Comparison of ENCODE assay signal across 28 cellular contexts in the genomic region with DNA sequence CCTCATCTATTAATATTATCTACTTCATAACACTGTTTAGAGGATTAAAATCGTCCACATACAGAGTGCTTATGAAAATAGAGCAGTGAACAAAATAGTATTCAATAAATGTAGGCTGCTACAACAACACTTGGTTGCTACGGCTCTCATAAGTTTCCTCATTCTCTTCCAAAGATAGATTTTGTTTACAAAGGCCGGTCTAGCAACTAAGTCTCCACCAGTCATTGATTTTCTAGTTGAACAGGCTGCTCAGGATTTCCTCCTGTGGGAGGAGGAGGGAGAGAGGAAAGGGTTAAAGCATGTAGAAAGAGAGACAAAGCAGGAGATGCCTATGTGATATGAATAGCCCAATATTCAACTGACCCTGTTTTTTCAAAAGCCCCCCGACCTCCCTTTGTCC. TPM values are rescaled to one million over a fixed set of nuclear protein-coding genes. Genes with fewer than 3 reads are reported as not detected.
A peak's percentile ranks its signal among the peaks of the same experiment; 100 is the strongest.
DNase-seq lines count a peak whose midpoint lies in the region; ATAC-seq and TF ChIP-seq lines count a peak whose summit lies in the region.
"Had no signal": no experiment of that assay in that cellular context is flagged by ENCODE, and none has a peak within 500 bp of the region (broad histone marks: within the 10 kb centered on the region; RNA-seq: fewer than 3 reads in every experiment).

No MANE protein-coding gene starts in this region.

- 0 out of 2 replicates have a peak, but pooled peaks cover 4% of the 10 kb centered on the region for H4K20me1 ChIP-seq in PC-9 (ENCODE audit: insufficient read depth)

- no peaks in the 10 kb centered on the region for H3K27me3 ChIP-seq in PC-9 (ENCODE audit: insufficient read depth, low read depth)
- no peaks in the 10 kb centered on the region for H3K27me3 ChIP-seq in esophagus muscularis mucosa
- no peaks in the 10 kb centered on the region for H3K27me3 ChIP-seq in vagina
- H3K27me3 ChIP-seq: BE2C, brain microvascular endothelial cell, heart right ventricle, tibial artery had no signal

- H3K79me2 ChIP-seq in PC-9 (ENCODE audit: low read depth): no peaks in the 10 kb centered on the region

- no peak for TF ChIP-seq EP300 in esophagus muscularis mucosa (IDR thresholded peaks at IDR 0.05)

- 79% methylated on average over 4 of the region's 4 CpGs for WGBS in esophagus muscularis mucosa

- peaks cover 89% of the 10 kb centered on the region for H3K36me3 Mint-ChIP-seq in activated T-cell treated with anti-CD3 and anti-CD28 coated beads, Interleukin-2, amount 50 U/mL, for 24 hours (ENCODE audit: low read depth)
- H3K36me3 Mint-ChIP-seq in stimulated activated memory B cell treated with anti-CD40 and anti-IgM and Interleukin-4, amounts not matched to agents 10 μg/mL and 1 μg/mL and 100 μg/mL, for 72 hours: peaks cover 87% of the 10 kb centered on the region
- peaks cover 57% of the 10 kb centered on the region for H3K36me3 Mint-ChIP-seq in activated CD8-positive, alpha-beta memory T cell treated with anti-CD3 and anti-CD28 coated beads, Interleukin-2, amount 10 ng/mL, durations not matched to agents 7 days and 5 days

- H3K4me1 ChIP-seq in PC-9 (replicated peaks; ENCODE audit: insufficient read depth) (peaks cover 13% of the 10 kb centered on the region; the same call in 1 of the 2 replicates), esophagus muscularis mucosa (peaks cover 0 to 3% (median 0%) of the 10 kb centered on the region in 4 donors), vagina (no peaks in the 10 kb centered on the region)
- H3K4me1 ChIP-seq: heart right ventricle, tibial artery had no signal

- TF ChIP-seq CTCF in PC-9 (conservative IDR thresholded peaks at IDR 0.05) (no peak), esophagus muscularis mucosa (IDR thresholded peaks at IDR 0.05) (no peak), vagina (IDR thresholded peaks at IDR 0.05) (no peak)

- no peaks in the 10 kb centered on the region for H3K9me3 Mint-ChIP-seq in activated T-cell treated with anti-CD3 and anti-CD28 coated beads, Interleukin-2, amount 50 U/mL, for 24 hours
- no peaks in the 10 kb centered on the region for H3K9me3 Mint-ChIP-seq in stimulated activated memory B cell treated with anti-CD40 and anti-IgM and Interleukin-4, amounts not matched to agents 10 μg/mL and 1 μg/mL and 100 μg/mL, for 72 hours
- no peaks in the 10 kb centered on the region for H3K9me3 Mint-ChIP-seq in activated CD8-positive, alpha-beta memory T cell treated with anti-CD3 and anti-CD28 coated beads, Interleukin-2, amount 10 ng/mL, durations not matched to agents 7 days and 5 days (ENCODE audit: low read depth)
- H3K9me3 Mint-ChIP-seq: HFFc6; stimulated activated naive CD8-positive, alpha-beta T cell treated with anti-CD3 and anti-CD28 coated beads, Interleukin-15, Interleukin-2, amounts not matched to agents 100 ng/mL and 50 ng/mL, for 24 hours; T-helper 2 cell treated with Interferon-gamma antibody and Interleukin-4, amounts not matched to agents 5 μg/mL and 100 μg/mL, for 36 hours had no signal

- ATAC-seq in stimulated activated memory B cell treated with anti-CD40 and anti-IgM and Interleukin-4, amounts not matched to agents 10 μg/mL and 1 μg/mL and 100 μg/mL, for 72 hours: no peak
- ATAC-seq in activated CD8-positive, alpha-beta memory T cell treated with anti-CD3 and anti-CD28 coated beads, Interleukin-2, amount 10 ng/mL, durations not matched to agents 7 days and 5 days: no peak
- ATAC-seq: heart right ventricle, Right ventricle myocardium inferior, sciatic nerve had no signal

- no peak overlapping the region for H2AFZ ChIP-seq in PC-9
- H2AFZ ChIP-seq: GM23248 had no signal

- intact Hi-C loops in PC-9 (cut with micrococcal nuclease; ENCODE audit: unreplicated experiment) (no loop called here), esophagus muscularis mucosa (cut with DNase I) (no loop called here), vagina (cut with DNase I) (no loop called here), posterior vena cava (cut with DNase I) (no loop called here)

- CTCF ChIA-PET in PC-9 (lab: Charles Lee): interaction anchor here (0.6 kb wide), 1 partner anchor 133 kb away, joined by 4 read pairs; no protein-coding TSS in a partner anchor
- CTCF ChIA-PET in activated CD8-positive, alpha-beta memory T cell treated with anti-CD3 and anti-CD28 coated beads, Interleukin-2, amount 10 ng/mL, durations not matched to agents 7 days and 5 days (lab: Charles Lee): interaction anchor here (1.4 kb wide), 1 partner anchor 11 kb away, joined by 5 read pairs; no protein-coding TSS in a partner anchor

- H3K9me3 ChIP-seq in PC-9 (ENCODE audit: insufficient read depth, low read depth) (no peaks in the 10 kb centered on the region), esophagus muscularis mucosa (no peaks in the 10 kb centered on the region), vagina (no peaks in the 10 kb centered on the region)
- H3K9me3 ChIP-seq: BE2C, heart right ventricle, tibial artery had no signal

- TF ChIP-seq POLR2A in esophagus muscularis mucosa (IDR thresholded peaks at IDR 0.05; ENCODE audit: low read depth) (no peak), vagina (IDR thresholded peaks at IDR 0.05) (no peak)

- H3K36me3 ChIP-seq in PC-9 (ENCODE audit: low read depth) (peaks cover 42% of the 10 kb centered on the region), esophagus muscularis mucosa (peaks cover 8 to 95% (median 74%) of the 10 kb centered on the region in 4 donors), vagina (peaks cover 0 to 62% of the 10 kb centered on the region in 2 donors)

- H3K27ac Mint-ChIP-seq in activated T-cell treated with anti-CD3 and anti-CD28 coated beads, Interleukin-2, amount 50 U/mL, for 24 hours: peak overlapping the region; percentile 30
- peak overlapping the region; percentile 76 for H3K27ac Mint-ChIP-seq in stimulated activated memory B cell treated with anti-CD40 and anti-IgM and Interleukin-4, amounts not matched to agents 10 μg/mL and 1 μg/mL and 100 μg/mL, for 72 hours
- no peak overlapping the region for H3K27ac Mint-ChIP-seq in activated CD8-positive, alpha-beta memory T cell treated with anti-CD3 and anti-CD28 coated beads, Interleukin-2, amount 10 ng/mL, durations not matched to agents 7 days and 5 days
- H3K27ac Mint-ChIP-seq: HFFc6; stimulated activated naive CD8-positive, alpha-beta T cell treated with anti-CD3 and anti-CD28 coated beads, Interleukin-15, Interleukin-2, amounts not matched to agents 100 ng/mL and 50 ng/mL, for 24 hours; T-helper 2 cell treated with Interferon-gamma antibody and Interleukin-4, amounts not matched to agents 5 μg/mL and 100 μg/mL, for 36 hours had no signal

- peak overlapping the region; percentile 3; the same call in 1 of the 2 replicates for H3K4me2 ChIP-seq in PC-9

- H3K4me3 ChIP-seq in PC-9 (no peak overlapping the region), esophagus muscularis mucosa (no peak overlapping the region), vagina (no peak overlapping the region)
- H3K4me3 ChIP-seq: GM23248, heart right ventricle, lung, tibial artery had no signal

- H3F3A ChIP-seq in PC-9 (ENCODE audit: insufficient read depth, low read depth): peaks cover 12% of the 10 kb centered on the region

- H3K4me3 Mint-ChIP-seq in activated T-cell treated with anti-CD3 and anti-CD28 coated beads, Interleukin-2, amount 50 U/mL, for 24 hours: no peak overlapping the region
- no peak overlapping the region for H3K4me3 Mint-ChIP-seq in stimulated activated memory B cell treated with anti-CD40 and anti-IgM and Interleukin-4, amounts not matched to agents 10 μg/mL and 1 μg/mL and 100 μg/mL, for 72 hours
- H3K4me3 Mint-ChIP-seq in activated CD8-positive, alpha-beta memory T cell treated with anti-CD3 and anti-CD28 coated beads, Interleukin-2, amount 10 ng/mL, durations not matched to agents 7 days and 5 days: no peak overlapping the region
- H3K4me3 Mint-ChIP-seq: HFFc6; stimulated activated naive CD8-positive, alpha-beta T cell treated with anti-CD3 and anti-CD28 coated beads, Interleukin-15, Interleukin-2, amounts not matched to agents 100 ng/mL and 50 ng/mL, for 24 hours; T-helper 2 cell treated with Interferon-gamma antibody and Interleukin-4, amounts not matched to agents 5 μg/mL and 100 μg/mL, for 36 hours had no signal

- no peaks in the 10 kb centered on the region for H3K27me3 Mint-ChIP-seq in activated T-cell treated with anti-CD3 and anti-CD28 coated beads, Interleukin-2, amount 50 U/mL, for 24 hours
- H3K27me3 Mint-ChIP-seq in stimulated activated memory B cell treated with anti-CD40 and anti-IgM and Interleukin-4, amounts not matched to agents 10 μg/mL and 1 μg/mL and 100 μg/mL, for 72 hours: no peaks in the 10 kb centered on the region
- no peaks in the 10 kb centered on the region for H3K27me3 Mint-ChIP-seq in activated CD8-positive, alpha-beta memory T cell treated with anti-CD3 and anti-CD28 coated beads, Interleukin-2, amount 10 ng/mL, durations not matched to agents 7 days and 5 days
- H3K27me3 Mint-ChIP-seq: stimulated activated naive CD8-positive, alpha-beta T cell treated with anti-CD3 and anti-CD28 coated beads, Interleukin-15, Interleukin-2, amounts not matched to agents 100 ng/mL and 50 ng/mL, for 24 hours had no signal

- POLR2A ChIA-PET in PC-9 (lab: Charles Lee; ENCODE audit: unreplicated experiment): no interaction called here

- peaks cover 29% of the 10 kb centered on the region for H3K4me1 Mint-ChIP-seq in activated T-cell treated with anti-CD3 and anti-CD28 coated beads, Interleukin-2, amount 50 U/mL, for 24 hours (ENCODE audit: low read depth)
- H3K4me1 Mint-ChIP-seq in stimulated activated memory B cell treated with anti-CD40 and anti-IgM and Interleukin-4, amounts not matched to agents 10 μg/mL and 1 μg/mL and 100 μg/mL, for 72 hours: peaks cover 47% of the 10 kb centered on the region
- peaks cover 4% of the 10 kb centered on the region for H3K4me1 Mint-ChIP-seq in activated CD8-positive, alpha-beta memory T cell treated with anti-CD3 and anti-CD28 coated beads, Interleukin-2, amount 10 ng/mL, durations not matched to agents 7 days and 5 days

- no TSS peak for BruUV-seq in PC-9 (replicated peaks; lab: Mats Ljungman, UMichigan)

- H3K27ac ChIP-seq in PC-9: no peak overlapping the region
- no peak overlapping the region for H3K27ac ChIP-seq in esophagus muscularis mucosa (replicated peaks in 1 of 4)
- H3K27ac ChIP-seq in vagina: no peak overlapping the region
- H3K27ac ChIP-seq: brain microvascular endothelial cell, GM23248, heart right ventricle, tibial artery, WERI-Rb-1 had no signal

- no peak for DNase-seq in activated T-cell treated with anti-CD3 and anti-CD28 coated beads, Interleukin-2, amount 50 U/mL, for 24 hours
- DNase-seq in activated T-cell treated with anti-CD3 and anti-CD28 coated beads, Interleukin-2, amount 50 U/mL, for 1 hour: no peak
- DNase-seq in PC-9 (peak in 1 of 2 experiments; percentile 74), esophagus muscularis mucosa (ENCODE audit: extremely low spot score) (peak; percentile 4), vagina (ENCODE audit: extremely low spot score in 2 of 2) (no peak), posterior vena cava (ENCODE audit: low spot score) (no peak)
- no peak for DNase-seq in activated CD8-positive, alpha-beta memory T cell treated with anti-CD3 and anti-CD28 coated beads, Interleukin-2, amount 10 ng/mL, durations not matched to agents 7 days and 5 days
- DNase-seq: activated naive CD4-positive, alpha-beta T cell treated with Interleukin-2 at 50 U/mL for 16 hours; amniotic stem cell; BE2C; brain microvascular endothelial cell; GM23248; heart right ventricle; HFFc6; kidney glomerular epithelial cell; NCI-H146; stimulated activated CD4-positive, alpha-beta T cell treated with anti-CD3 and anti-CD28 coated beads, Interleukin-15, amount 100 ng/mL, for 24 hours; tibial artery; WERI-Rb-1 had no signal

- H3K9me2 ChIP-seq in PC-9 (ENCODE audit: insufficient read depth): no peaks in the 10 kb centered on the region

RNA-seq across cellular contexts. Expression of a gene that starts 19.9 kb away (rescaled TPM):
- total RNA-seq in PC-9 (2021) (3.4 and 5.8 TPM in 2 replicates), esophagus muscularis mucosa (10 to 100 TPM in 1 of 4 donors, 1 to 10 TPM in 3; 7.6 to 14.5 (median 8.6) TPM), vagina (15.0 TPM), posterior vena cava (10 to 100 TPM in 1 of 2 donors, 1 to 10 TPM in 1; 5.8 to 10.3 TPM)
- 10 to 100 TPM; 16.5 to 17.7 TPM for total RNA-seq in activated CD8-positive, alpha-beta memory T cell treated with anti-CD3 and anti-CD28 coated beads, Interleukin-2, amount 10 ng/mL, durations not matched to agents 7 days and 5 days
- total RNA-seq: A673 had no signal

RNA-seq across cellular contexts. Expression of a gene that starts 47.1 kb away (rescaled TPM):
- 9.9 and 15.4 TPM in 2 replicates for total RNA-seq in PC-9 (2021)
- total RNA-seq in esophagus muscularis mucosa: under 1 TPM in 3 of 4 donors, not detected in 1; 0.13 to 0.66 (median 0.29) TPM
- total RNA-seq in vagina: 1.2 TPM
- under 1 TPM; 0.20 to 0.52 TPM for total RNA-seq in activated CD8-positive, alpha-beta memory T cell treated with anti-CD3 and anti-CD28 coated beads, Interleukin-2, amount 10 ng/mL, durations not matched to agents 7 days and 5 days
- 1 to 10 TPM in 1 of 2 donors, under 1 TPM in 1; 0.95 to 1.3 TPM for total RNA-seq in posterior vena cava
- total RNA-seq: A673, fibroblast of villous mesenchyme, GM23248, NCI-H460 had no signal
